ENCODE assay signal across 29 cellular contexts in genomic region chr12:47267571-47267970, GRCh38.
DNase-seq lines count a peak whose midpoint lies in the region; ATAC-seq, FAIRE-seq and TF ChIP-seq lines count a peak whose summit lies in the region.
"Had no signal": no experiment of that assay in that cellular context is flagged by ENCODE, and none has a peak within 500 bp of the region (broad histone marks: within the 10 kb centered on the region; RNA-seq: fewer than 3 reads in every experiment).

No MANE protein-coding gene starts in this region.

- CTCF ChIA-PET in Caco-2 (lab: Charles Lee) = no interaction called here

- POLR2A ChIA-PET in Caco-2 (lab: Charles Lee) = no interaction called here

- intact Hi-C loops in Caco-2 (cut with micrococcal nuclease; ENCODE audit: unreplicated experiment) = no loop called here

- H3K36me3 ChIP-seq in Caco-2 (ENCODE audit: control insufficient read depth, insufficient read depth, low read length) (no peaks in the 10 kb centered on the region), bronchial epithelial cell (ENCODE audit: control insufficient read depth, insufficient read depth, low read length) (no peaks in the 10 kb centered on the region), osteoblast (ENCODE audit: insufficient read depth, low read length) (no peaks in the 10 kb centered on the region)
- H3K36me3 ChIP-seq: BLaER1, colonic mucosa, Peyer's patch, SJSA1, upper lobe of left lung had no signal

- no peak overlapping the region for H3K27ac ChIP-seq in osteoblast (ENCODE audit: low read depth, low read length)
- H3K27ac ChIP-seq: BLaER1, colonic mucosa, SJSA1, upper lobe of left lung had no signal

- H3K9me3 ChIP-seq in Caco-2 (no peaks in the 10 kb centered on the region), osteoblast (ENCODE audit: low read depth, low read length) (no peaks in the 10 kb centered on the region)
- H3K9me3 ChIP-seq: colonic mucosa, Peyer's patch, SJSA1, upper lobe of left lung had no signal

- FAIRE-seq in bronchial epithelial cell (lab: Jason Lieb, UNC) = no peak
- FAIRE-seq: D721Med, K562 had no signal

- H3K4me1 Mint-ChIP-seq in Caco-2 (ENCODE audit: low read depth, unreplicated experiment) = no peaks in the 10 kb centered on the region

- H2AFZ ChIP-seq in osteoblast (ENCODE audit: low read length) = peak overlapping the region; percentile 79

- H3K27me3 ChIP-seq in Caco-2 (replicated peaks; ENCODE audit: control insufficient read depth, insufficient read depth, low read length) (no peaks in the 10 kb centered on the region), bronchial epithelial cell (ENCODE audit: control insufficient read depth, insufficient read depth, low read length) (no peaks in the 10 kb centered on the region), osteoblast (ENCODE audit: insufficient read depth, low read length) (no peaks in the 10 kb centered on the region)
- H3K27me3 ChIP-seq: BLaER1, colonic mucosa, Peyer's patch, SJSA1, upper lobe of left lung had no signal

- H3K4me3 ChIP-seq in Caco-2 (ENCODE audit: low read depth, low read length) (no peak overlapping the region), bronchial epithelial cell (ENCODE audit: low read depth, low read length) (no peak overlapping the region), osteoblast (ENCODE audit: insufficient read depth, low read length) (no peak overlapping the region)
- H3K4me3 ChIP-seq: BLaER1, colonic mucosa, K562, Peyer's patch, SJSA1, skin epidermis, upper lobe of left lung had no signal

- H3K27ac Mint-ChIP-seq in Caco-2 (ENCODE audit: unreplicated experiment) = peak overlapping the region; percentile 16
- H3K27ac Mint-ChIP-seq: activated CD8-positive, alpha-beta T cell treated with anti-CD3 and anti-CD28 coated beads, Interleukin-2, amount 10 ng/mL, durations not matched to agents 7 days and 5 days had no signal

- H4K20me1 ChIP-seq in osteoblast (ENCODE audit: insufficient read depth, low read length) = no peaks in the 10 kb centered on the region
- H4K20me1 ChIP-seq: BLaER1 had no signal

- DNase-seq in Caco-2 (no peak), NCI-H226 (peak; percentile 83), bronchial epithelial cell (ENCODE audit: low read depth) (peak; percentile 99), osteoblast (ENCODE audit: insufficient read length, low spot score, missing footprints) (peak; percentile 36)
- DNase-seq: activated CD4-positive, alpha-beta T cell treated with anti-CD3 and anti-CD28 coated beads for 1 hour; activated CD8-positive, alpha-beta T cell treated with anti-CD3 and anti-CD28 coated beads, Interleukin-2, amount 10 ng/mL, durations not matched to agents 7 days and 5 days; activated gamma-delta T cell; activated T-cell treated with anti-CD3 and anti-CD28 coated beads for 4 hours; colonic mucosa; head of caudate nucleus; left cardiac atrium; mesenchymal stem cell; naive thymus-derived CD4-positive, alpha-beta T cell; NCI-H146; NCI-H524; NK-92 treated with Interleukin-12 subunit alpha and Interleukin-12 subunit beta, amount 100 ng/mL, for 24 hours; nucleus accumbens; Peyer's patch; stimulated activated CD4-positive, alpha-beta T cell treated with anti-CD3 and anti-CD28 coated beads, Interleukin-1b, Interleukin-23, amount 100 ng/mL, for 48 hours; upper lobe of left lung had no signal

- peaks cover 15% of the 10 kb centered on the region for H3K9me3 Mint-ChIP-seq in Caco-2 (ENCODE audit: unreplicated experiment)

- no peak overlapping the region for H3K4me3 Mint-ChIP-seq in Caco-2 (ENCODE audit: unreplicated experiment)
- H3K4me3 Mint-ChIP-seq: activated CD8-positive, alpha-beta T cell treated with anti-CD3 and anti-CD28 coated beads, Interleukin-2, amount 10 ng/mL, durations not matched to agents 7 days and 5 days; naive thymus-derived CD4-positive, alpha-beta T cell had no signal

- no peaks in the 10 kb centered on the region for H3K79me2 ChIP-seq in osteoblast (ENCODE audit: insufficient read depth, low read length)

- BruUV-seq in Caco-2 (replicated peaks; lab: Mats Ljungman, UMichigan) = no TSS peak

- ATAC-seq in GM21381 (IDR thresholded peaks at IDR 0.05; ENCODE audit: unreplicated experiment) = no peak
- no peak for ATAC-seq in HG02798 (IDR thresholded peaks at IDR 0.05; ENCODE audit: poor library complexity, unreplicated experiment)
- ATAC-seq in GM21576 (IDR thresholded peaks at IDR 0.05; ENCODE audit: unreplicated experiment) = no peak
- ATAC-seq in GM21723 (IDR thresholded peaks at IDR 0.05; ENCODE audit: unreplicated experiment) = no peak
- ATAC-seq: activated CD8-positive, alpha-beta T cell treated with anti-CD3 and anti-CD28 coated beads, Interleukin-2, amount 10 ng/mL, durations not matched to agents 7 days and 5 days; K562; left cardiac atrium; naive thymus-derived CD4-positive, alpha-beta T cell had no signal

- H3K4me2 ChIP-seq in osteoblast (ENCODE audit: insufficient read depth, low read length) = no peak overlapping the region
- H3K4me2 ChIP-seq: BLaER1 had no signal

- no peaks in the 10 kb centered on the region for H3K36me3 Mint-ChIP-seq in Caco-2 (ENCODE audit: insufficient read depth, unreplicated experiment)

- no peak for TF ChIP-seq CTCF in Caco-2 (IDR thresholded peaks at IDR 0.05; ENCODE audit: insufficient read depth in 1 of 2, low read depth in 1 of 2, low read length in 1 of 2, severe bottlenecking in 1 of 2, unreplicated experiment in 1 of 2)
- TF ChIP-seq CTCF in bronchial epithelial cell (IDR thresholded peaks at IDR 0.05; ENCODE audit: insufficient read depth, low read length, severe bottlenecking) = no peak
- TF ChIP-seq CTCF in osteoblast (IDR thresholded peaks at IDR 0.05; ENCODE audit: extremely low read depth, low read depth, low read length) = no peak

- H3K27me3 Mint-ChIP-seq in Caco-2 (ENCODE audit: insufficient read depth, unreplicated experiment) = no peaks in the 10 kb centered on the region
- H3K27me3 Mint-ChIP-seq: naive thymus-derived CD4-positive, alpha-beta T cell had no signal

- H3K4me1 ChIP-seq in Caco-2 (no peaks in the 10 kb centered on the region), osteoblast (ENCODE audit: insufficient read depth, low read length) (peaks cover 35% of the 10 kb centered on the region)
- H3K4me1 ChIP-seq: BLaER1, colonic mucosa, Peyer's patch, upper lobe of left lung had no signal

Comparison
In these comparisons a context has a peak if more than half of its experiments do, and no peak if none do; other contexts are left out.
1. DNase-seq: peak in NCI-H226 (single experiment), bronchial epithelial cell (single experiment) and osteoblast (single experiment); none in Caco-2 (0 of 2).